Comparison of ENCODE assay signal across 8 cellular contexts in the genomic region with DNA sequence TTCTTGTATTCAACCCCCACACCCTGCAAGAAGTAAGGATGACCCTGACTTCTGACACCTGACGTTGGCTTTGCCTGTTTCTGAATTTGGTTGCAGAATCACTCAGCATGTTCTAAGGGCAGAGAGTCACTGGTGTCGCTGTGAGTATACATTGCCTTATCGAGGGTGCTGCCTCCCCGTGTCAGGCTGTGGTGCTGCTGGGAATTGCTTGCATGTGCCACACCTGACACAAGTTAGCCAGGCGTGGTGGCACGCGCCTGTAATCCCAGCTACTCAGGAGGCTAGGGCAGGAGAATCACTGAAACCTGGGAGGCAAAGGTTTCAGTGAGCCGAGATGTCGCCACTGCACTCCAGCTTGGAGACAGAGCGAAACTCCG. TPM values are rescaled to one million over a fixed set of nuclear protein-coding genes. Genes with fewer than 3 reads are reported as not detected.
DNase-seq lines count a peak whose midpoint lies in the region; ATAC-seq and TF ChIP-seq lines count a peak whose summit lies in the region.

No MANE protein-coding gene starts in this region.

- H2AFZ ChIP-seq in KMS-11 (ENCODE audit: low read depth) (no peak overlapping the region), neural progenitor cell (replicated peaks) (no peak overlapping the region)

- H3K9me3 Mint-ChIP-seq in T-helper 2 cell treated with Interferon-gamma antibody and Interleukin-4, amounts not matched to agents 5 μg/mL and 100 μg/mL, for 36 hours, result no peaks in the 10 kb centered on the region
- H3K9me3 Mint-ChIP-seq in MCF 10A (ENCODE audit: unreplicated experiment) (peaks cover 1% of the 10 kb centered on the region), neural progenitor cell (peaks cover 14% of the 10 kb centered on the region)

- peak; percentile 69 for TF ChIP-seq CTCF in GM06990 (IDR thresholded peaks at IDR 0.05; ENCODE audit: insufficient read depth, low read length, poor library complexity, severe bottlenecking)
- TF ChIP-seq CTCF in KMS-11 (conservative IDR thresholded peaks at IDR 0.05; ENCODE audit: low read depth, low read length), result peak; percentile 56
- no peak for TF ChIP-seq CTCF in MCF 10A (IDR thresholded peaks at IDR 0.05; ENCODE audit: unreplicated experiment)
- peak; percentile 50 for TF ChIP-seq CTCF in neural progenitor cell (IDR thresholded peaks at IDR 0.05)
- TF ChIP-seq CTCF in omental fat pad (IDR thresholded peaks at IDR 0.05), result no peak

- CTCF ChIA-PET in MCF 10A (lab: Yijun Ruan, JAX), result no interaction called here

- H3K27me3 ChIP-seq in GM06990 (replicated peaks; ENCODE audit: control insufficient read depth, insufficient read depth, low read length) (no peaks in the 10 kb centered on the region; the same call in none of the 2 replicates), KMS-11 (ENCODE audit: insufficient read depth, low read depth) (no peaks in the 10 kb centered on the region), neural progenitor cell (peaks cover 27% of the 10 kb centered on the region)

- H3K27ac ChIP-seq in KMS-11 (no peak overlapping the region), neural progenitor cell (no peak overlapping the region)

- no peak overlapping the region for H3K4me2 ChIP-seq in KMS-11
- H3K4me2 ChIP-seq in neural progenitor cell, result no peak overlapping the region

- peaks cover 9% of the 10 kb centered on the region for H3K36me3 Mint-ChIP-seq in T-helper 2 cell treated with Interferon-gamma antibody and Interleukin-4, amounts not matched to agents 5 μg/mL and 100 μg/mL, for 36 hours (ENCODE audit: low read depth)
- H3K36me3 Mint-ChIP-seq in MCF 10A (ENCODE audit: insufficient read depth, unreplicated experiment) (peaks cover 51% of the 10 kb centered on the region), neural progenitor cell (peaks cover 5% of the 10 kb centered on the region)

- DNase-seq in GM06990 (ENCODE audit: extremely low read depth, insufficient read length) (no peak), MCF 10A (ENCODE audit: unreplicated experiment) (no peak), neural progenitor cell (ENCODE audit: low spot score) (peak; percentile 52), AG08395 (ENCODE audit: low spot score) (no peak), omental fat pad (ENCODE audit: low spot score) (no peak)
- peak; percentile 63 for DNase-seq in T-helper 2 cell treated with Interferon-gamma antibody and Interleukin-4, amounts not matched to agents 5 μg/mL and 100 μg/mL, for 36 hours (ENCODE audit: low spot score)

- H3K9ac ChIP-seq in KMS-11 (no peak overlapping the region), neural progenitor cell (no peak overlapping the region)

- H4K20me1 ChIP-seq in KMS-11 (ENCODE audit: insufficient read depth) (no peaks in the 10 kb centered on the region), neural progenitor cell (ENCODE audit: low read depth) (no peaks in the 10 kb centered on the region)

- POLR2A ChIA-PET in MCF 10A (lab: Yijun Ruan, JAX), result no interaction called here

- peaks cover 10% of the 10 kb centered on the region for H3K27me3 Mint-ChIP-seq in T-helper 2 cell treated with Interferon-gamma antibody and Interleukin-4, amounts not matched to agents 5 μg/mL and 100 μg/mL, for 36 hours (ENCODE audit: low read depth)
- H3K27me3 Mint-ChIP-seq in MCF 10A (ENCODE audit: insufficient read depth, unreplicated experiment), result peaks cover 3% of the 10 kb centered on the region
- peaks cover 3% of the 10 kb centered on the region for H3K27me3 Mint-ChIP-seq in neural progenitor cell (ENCODE audit: insufficient read depth, low read depth)

- H3K9me3 ChIP-seq in neural progenitor cell (ENCODE audit: low read depth), result no peaks in the 10 kb centered on the region

- H3K79me2 ChIP-seq in KMS-11 (ENCODE audit: insufficient read depth, low read depth), result no peaks in the 10 kb centered on the region
- no peaks in the 10 kb centered on the region for H3K79me2 ChIP-seq in neural progenitor cell (ENCODE audit: low read depth)

- H3K4me3 Mint-ChIP-seq in T-helper 2 cell treated with Interferon-gamma antibody and Interleukin-4, amounts not matched to agents 5 μg/mL and 100 μg/mL, for 36 hours, result peak overlapping the region; percentile 78
- no peak overlapping the region for H3K4me3 Mint-ChIP-seq in MCF 10A (ENCODE audit: unreplicated experiment)
- H3K4me3 Mint-ChIP-seq in neural progenitor cell, result peak overlapping the region; percentile 50

- H3K36me3 ChIP-seq in GM06990 (ENCODE audit: control insufficient read depth, insufficient read depth, low read length) (no peaks in the 10 kb centered on the region; the same call in 1 of the 2 replicates), KMS-11 (ENCODE audit: insufficient read depth) (no peaks in the 10 kb centered on the region), neural progenitor cell (no peaks in the 10 kb centered on the region)

- ATAC-seq in GM21515 (IDR thresholded peaks at IDR 0.05; ENCODE audit: unreplicated experiment) (no peak), omental fat pad (ENCODE audit: low FRiP score) (no peak)

- intact Hi-C loops in MCF 10A (cut with micrococcal nuclease), result no loop called here

- H3K4me3 ChIP-seq in GM06990 (replicated peaks; ENCODE audit: low read depth, low read length) (no peak overlapping the region), KMS-11 (IDR thresholded peaks at IDR 0.05; ENCODE audit: insufficient read depth, low read depth, low read length) (no peak overlapping the region), neural progenitor cell (no peak overlapping the region)

- H3K4me1 Mint-ChIP-seq in T-helper 2 cell treated with Interferon-gamma antibody and Interleukin-4, amounts not matched to agents 5 μg/mL and 100 μg/mL, for 36 hours (ENCODE audit: low read depth), result peaks cover 27% of the 10 kb centered on the region
- H3K4me1 Mint-ChIP-seq in MCF 10A (ENCODE audit: insufficient read depth, unreplicated experiment) (no peaks in the 10 kb centered on the region), neural progenitor cell (peaks cover 9% of the 10 kb centered on the region)

- no TSS peak for BruUV-seq in MCF 10A (replicated peaks; lab: Mats Ljungman, UMichigan)

- no peaks in the 10 kb centered on the region for H3F3A ChIP-seq in neural progenitor cell (ENCODE audit: low read depth)

- peak overlapping the region; percentile 59 for H3K27ac Mint-ChIP-seq in T-helper 2 cell treated with Interferon-gamma antibody and Interleukin-4, amounts not matched to agents 5 μg/mL and 100 μg/mL, for 36 hours
- peak overlapping the region; percentile 71 for H3K27ac Mint-ChIP-seq in MCF 10A (ENCODE audit: low read depth, unreplicated experiment)
- peak overlapping the region; percentile 63 for H3K27ac Mint-ChIP-seq in neural progenitor cell

- peaks cover 19% of the 10 kb centered on the region for H3K4me1 ChIP-seq in KMS-11 (ENCODE audit: low read depth, poor library complexity, severe bottlenecking)
- H3K4me1 ChIP-seq in neural progenitor cell, result no peaks in the 10 kb centered on the region

RNA-seq across cellular contexts. Expression of a gene that starts 45.9 kb away (rescaled TPM):
- total RNA-seq in MCF 10A (2022), result 20.7 and 34.4 TPM in 2 replicates
- 5.7 and 14.6 TPM in 2 replicates for total RNA-seq in neural progenitor cell (ENCODE audit: low replicate concordance)
- 10 to 100 TPM in 2 of 4 donors, 1 to 10 TPM in 2; 8.5 to 28.3 (median 13.6) TPM for total RNA-seq in omental fat pad

RNA-seq across cellular contexts. Expression of a gene that starts 59.7 kb away (rescaled TPM):
- total RNA-seq in MCF 10A (2022) (70.0 and 79.7 TPM in 2 replicates), neural progenitor cell (ENCODE audit: low replicate concordance) (16.7 and 24.4 TPM in 2 replicates), omental fat pad (10 to 100 TPM; 45.4 to 79.0 (median 51.9) TPM)

Comparison
In these comparisons a context has a peak if more than half of its experiments do, and no peak if none do; other contexts are left out.
1. DNase-seq: peak in T-helper 2 cell treated with Interferon-gamma antibody and Interleukin-4, amounts not matched to agents 5 μg/mL and 100 μg/mL, for 36 hours (single experiment) and neural progenitor cell (single experiment); none in GM06990 (single experiment), MCF 10A (single experiment), AG08395 (single experiment) and omental fat pad (single experiment).
2. CTCF ChIP-seq: peak in GM06990 (single experiment), KMS-11 (single experiment) and neural progenitor cell (single experiment); none in MCF 10A (single experiment) and omental fat pad (0 of 3).
3. Peak in every context shown above with its lines, with median percentiles within 50 percentile points of each other: H3K27ac Mint-ChIP-seq.